Comparison of ENCODE assay signal across 25 cellular contexts in the genomic region with DNA sequence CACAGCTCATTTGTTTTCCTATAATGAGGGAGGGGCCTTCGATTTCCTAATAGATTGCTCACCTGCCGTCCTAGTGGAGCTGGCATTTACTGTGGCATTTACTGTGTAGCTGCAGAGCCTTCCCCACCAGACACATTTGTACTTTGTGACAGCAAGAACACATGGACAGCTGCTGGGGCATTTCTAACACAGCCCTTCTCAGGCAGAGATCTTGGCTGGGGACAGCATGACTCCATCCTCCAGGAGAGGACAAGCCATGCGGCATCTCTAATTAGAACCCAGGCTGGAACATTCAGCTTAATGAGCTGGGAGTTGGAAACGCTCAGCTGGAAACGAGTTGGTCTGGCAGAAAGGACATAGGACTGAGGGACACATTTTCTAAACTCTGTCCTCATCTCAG.
"Had no signal": no experiment of that assay in that cellular context is flagged by ENCODE, and none has a peak within 500 bp of the region (broad histone marks: within the 10 kb centered on the region; RNA-seq: fewer than 3 reads in every experiment).

No MANE protein-coding gene starts in this region.

- DNase-seq: activated CD4-positive, alpha-beta memory T cell treated with anti-CD3 and anti-CD28 coated beads, Interleukin-2, amount 10 ng/mL, durations not matched to agents 7 days and 5 days; activated CD4-positive, alpha-beta T cell treated with anti-CD3 and anti-CD28 coated beads, Interleukin-2, amount 10 ng/mL, durations not matched to agents 7 days and 5 days; activated CD4-positive, CD25-positive, alpha-beta regulatory T cell; activated gamma-delta T cell; activated naive CD4-positive, alpha-beta T cell treated with anti-CD3 and anti-CD28 coated beads for 36 hours; activated T-cell treated with anti-CD3 and anti-CD28 coated beads for 4 hours; activated T-cell treated with anti-CD3 and anti-CD28 coated beads, Interleukin-2, amount 50 U/mL, for 48 hours; brain microvascular endothelial cell; cerebellar nuclear complex; KG1; NCI-H1048; NCI-H1436; NCI-H2029; NCI-H2171; NCI-H446; NCI-H524; NCI-H82; OCI-M1; RPMI8226; SJCRH30; SK-N-SH; T-helper 1 cell had no signal

- ATAC-seq: activated T-helper 17 cell treated with anti-CD3 and anti-CD28 coated beads, Interleukin-2, amount 50 U/mL, for 72 hours; Panc1; Right ventricle myocardium inferior had no signal
